Comparison of ENCODE assay signal across 28 cellular contexts in genomic region chr10:113323985-113324384, GRCh38.
"Had no signal": no experiment of that assay in that cellular context is flagged by ENCODE, and none has a peak within 500 bp of the region (broad histone marks: within the 10 kb centered on the region; RNA-seq: fewer than 3 reads in every experiment).

No MANE protein-coding gene starts in this region.

- H3K9me3 ChIP-seq: colonic mucosa, esophagus muscularis mucosa, esophagus squamous epithelium, gastrocnemius medialis, gastroesophageal sphincter, heart left ventricle, heart right ventricle had no signal

- DNase-seq: colonic mucosa; cortex of kidney; dermis blood vessel endothelial cell; dorsolateral prefrontal cortex; effector CD4-positive, alpha-beta T cell; effector CD8-positive, alpha-beta T cell; effector memory CD4-positive, alpha-beta T cell; effector memory CD8-positive, alpha-beta T cell; endodermal cell; erythroblast; esophagus squamous epithelium; foreskin fibroblast; foreskin keratinocyte; foreskin melanocyte; gastrocnemius medialis; glutamatergic neuron; head of caudate nucleus; heart left ventricle; heart right ventricle had no signal

- H3K4me3 ChIP-seq: colonic mucosa, coronary artery, dorsolateral prefrontal cortex, esophagus muscularis mucosa, esophagus squamous epithelium, gastrocnemius medialis, gastroesophageal sphincter, heart left ventricle, heart right ventricle, hepatocyte had no signal

- H3K4me2 ChIP-seq: hepatocyte had no signal

- ATAC-seq: effector memory CD8-positive, alpha-beta T cell; esophagus mucosa; foreskin keratinocyte; gastrocnemius medialis; gastroesophageal sphincter; heart left ventricle; heart right ventricle had no signal

- H3K4me1 ChIP-seq: colonic mucosa, foreskin keratinocyte, gastroesophageal sphincter had no signal

- FAIRE-seq: endometrium, endothelial cell of umbilical vein, frontal cortex had no signal

- H3K27me3 ChIP-seq: colonic mucosa, esophagus muscularis mucosa, esophagus squamous epithelium, foreskin keratinocyte, gastrocnemius medialis, gastroesophageal sphincter, heart left ventricle, heart right ventricle, hepatocyte had no signal

- H3K79me2 ChIP-seq: hepatocyte had no signal

- H3K36me3 ChIP-seq: colonic mucosa, esophagus muscularis mucosa, esophagus squamous epithelium, gastrocnemius medialis, gastroesophageal sphincter, heart left ventricle, heart right ventricle had no signal

- H2AFZ ChIP-seq: hepatocyte had no signal

- H3K27ac ChIP-seq: colonic mucosa, coronary artery, dorsolateral prefrontal cortex, epithelial cell of prostate, esophagus muscularis mucosa, esophagus squamous epithelium, foreskin keratinocyte, gastrocnemius medialis, gastroesophageal sphincter, heart left ventricle, heart right ventricle, hepatocyte had no signal
